8 cellular contexts compared by ENCODE assay signal in genomic region chr6:125191916-125192609, GRCh38. TPM values are rescaled to one million over a fixed set of nuclear protein-coding genes. Genes with fewer than 3 reads are reported as not detected.
A peak's percentile ranks its signal among the peaks of the same experiment; 100 is the strongest.
DNase-seq lines count a peak whose midpoint lies in the region; ATAC-seq, FAIRE-seq and TF ChIP-seq lines count a peak whose summit lies in the region.

No MANE protein-coding gene starts in this region.

- no peak overlapping the region for H3K9ac ChIP-seq in GM12878 (ENCODE audit: control insufficient read depth, insufficient read depth, low read length)

- peak; percentile 82 for TF ChIP-seq CTCF in HFF-Myc (IDR thresholded peaks at IDR 0.05; ENCODE audit: low read depth, low read length, missing control alignments)
- TF ChIP-seq CTCF in GM12878 (IDR thresholded peaks at IDR 0.05 in 2 of 3, conservative IDR thresholded peaks at IDR 0.05 in 1 of 3; ENCODE audit: control insufficient read depth in 2 of 3, extremely low read depth in 1 of 3, insufficient read depth in 1 of 3, low read depth in 3 of 3, low read length in 3 of 3): peak; percentile 75 to 83 (median 75)

- FAIRE-seq in GM12878 (lab: Jason Lieb, UNC): peak; percentile 95

- POLR2A ChIA-PET in GM12878 (lab: Charles Lee): no interaction called here

- H4K20me1 ChIP-seq in GM12878 (ENCODE audit: control insufficient read depth, insufficient read depth): no peaks in the 10 kb centered on the region

- RAD21 ChIA-PET in GM12878 (lab: Charles Lee; ENCODE audit: unreplicated experiment): interaction anchor here (1.0 to 1.1 kb wide), 3 partner anchors 108 to 562 kb away, joined by 3 to 4 read pairs (median 3); no protein-coding TSS in a partner anchor

- no peaks in the 10 kb centered on the region for H3K36me3 ChIP-seq in MG63
- H3K36me3 ChIP-seq in GM12878 (ENCODE audit: control insufficient read depth in 2 of 2, insufficient read depth in 2 of 2, low read length in 1 of 2): no peaks in the 10 kb centered on the region

- DNase-seq in NCI-H510A treated with DMSO at 0.1 percent for 48 hours (lab: John Stamatoyannopoulos, UW) (peak; percentile 10), NCI-H510A (lab: John Stamatoyannopoulos, UW) (no peak), HFF-Myc (ENCODE audit: extremely low read depth, low read depth) (peak; percentile 81), MG63 (peak; percentile 65), T-helper 17 cell (peak in 2 of 3 donors; percentile 13 to 25), GM12878 (ENCODE audit: low read depth, low spot score) (peak; percentile 7), islet precursor cell (peak; percentile 88)
- peak; percentile 46 for DNase-seq in stimulated activated CD4-positive, alpha-beta T cell treated with anti-CD3 and anti-CD28 coated beads, Interleukin-4, amount 100 ng/mL, for 1 hour

- no peak overlapping the region for H3K4me2 ChIP-seq in GM12878 (ENCODE audit: control insufficient read depth, insufficient read depth)

- H3K27me3 ChIP-seq in MG63 (no peaks in the 10 kb centered on the region), GM12878 (replicated peaks in 1 of 2; ENCODE audit: control insufficient read depth in 2 of 2, insufficient read depth in 2 of 2, low read length in 1 of 2) (no peaks in the 10 kb centered on the region)

- WGBS in GM12878 (ENCODE audit: insufficient coverage, insufficient replicate concordance, low lambda C conversion rate, missing lambda C conversion rate): 20% methylated on average over 5 of the region's 5 CpGs

- no peak overlapping the region for H3K27ac Mint-ChIP-seq in T-helper 17 cell

- BruUV-seq in GM12878 (replicated peaks; lab: Mats Ljungman, UMichigan): no TSS peak

- peak; percentile 41; the same call in 1 of the 2 replicates for TF ChIP-seq RAD21 in GM12878 (IDR thresholded peaks at IDR 0.05; ENCODE audit: insufficient read depth, low read depth, low read length)

- intact Hi-C loops in GM12878 (cut with micrococcal nuclease; ENCODE audit: unreplicated experiment): loop anchor here (5.0 to 10.0 kb wide), 2 partner anchors 120 to 573 kb away; no protein-coding TSS in a partner anchor

- no peaks in the 10 kb centered on the region for H3K4me1 ChIP-seq in GM12878 (ENCODE audit: control insufficient read depth, insufficient read depth, low read length)

- SMC1A ChIA-PET in GM12878 (lab: Charles Lee; ENCODE audit: uncharacterized antibody, unreplicated experiment): interaction anchor here (0.6 to 1.3 kb wide), 4 partner anchors 108 to 321 kb away, joined by 3 to 7 read pairs (median 3); no protein-coding TSS in a partner anchor

- ATAC-seq in T-helper 17 cell (peak; percentile 92), GM12878 (peak; percentile 97)

- H3K4me3 ChIP-seq in HFF-Myc (replicated peaks; ENCODE audit: low read depth, low read length) (no peak overlapping the region), MG63 (no peak overlapping the region), GM12878 (no peak overlapping the region)

- no peak for TF ChIP-seq POLR2A in GM12878 (IDR thresholded peaks at IDR 0.05; ENCODE audit: low read depth, low read length)

- no peak overlapping the region for H3K27ac ChIP-seq in GM12878 (ENCODE audit: control insufficient read depth, insufficient read depth)

- no peak overlapping the region for H3K4me3 Mint-ChIP-seq in T-helper 17 cell

- no peak for TF ChIP-seq EP300 in GM12878 (IDR thresholded peaks at IDR 0.05; ENCODE audit: borderline replicate concordance in 1 of 2, control insufficient read depth in 1 of 2, low read depth in 2 of 2, low read length in 2 of 2)

- no peaks in the 10 kb centered on the region for H3K79me2 ChIP-seq in GM12878 (ENCODE audit: control insufficient read depth, insufficient read depth, low read length)

- no peaks in the 10 kb centered on the region for H3K36me3 Mint-ChIP-seq in T-helper 17 cell (ENCODE audit: low read depth)

- peaks cover 15% of the 10 kb centered on the region for H3K27me3 Mint-ChIP-seq in T-helper 17 cell

- in situ Hi-C loops in GM12878 (cut with MboI): no loop called here

- no peaks in the 10 kb centered on the region for H3K4me1 Mint-ChIP-seq in T-helper 17 cell

- H3K9me3 ChIP-seq in MG63 (no peaks in the 10 kb centered on the region), T-helper 17 cell (ENCODE audit: control insufficient read depth, low read length, poor library complexity, severe bottlenecking) (no peaks in the 10 kb centered on the region), GM12878 (replicated peaks; ENCODE audit: control insufficient read depth, insufficient read depth, low read length) (no peaks in the 10 kb centered on the region)

- CTCF ChIA-PET in GM12878 (lab: Yijun Ruan, JAX): interaction anchor here (0.6 to 4.2 kb wide), 13 partner anchors 10 to 562 kb away, joined by 3 to 31 read pairs (median 3); partner anchors contain the start of gene TPD52L1

- H2AFZ ChIP-seq in GM12878 (ENCODE audit: control insufficient read depth, low read depth, low read length): no peak overlapping the region

TF ChIP-seq in GM12878, 131 proteins besides CTCF, POLR2A, EP300 and RAD21 (continues in another document):
- TF ChIP-seq ZSCAN29 (IDR thresholded peaks at IDR 0.05) (peak; percentile 92), SMC3 (IDR thresholded peaks at IDR 0.05; ENCODE audit: borderline replicate concordance, low read length) (peak; percentile 47; the same call in 1 of the 2 replicates), RUNX3 (IDR thresholded peaks at IDR 0.05; ENCODE audit: low read length) (0 out of 2 replicates have a peak, but pooled peaks have one; percentile 15), NRF1 (conservative IDR thresholded peaks at IDR 0.05; ENCODE audit: low read depth, low read length) (no peak), BCLAF1 (IDR thresholded peaks at IDR 0.05) (no peak), NFYA (IDR thresholded peaks at IDR 0.05; ENCODE audit: borderline replicate concordance, low read depth, low read length) (no peak), CREB1 (IDR thresholded peaks at IDR 0.05; ENCODE audit: low read depth) (peak; percentile 38; the same call in 1 of the 2 replicates), POLR2AphosphoS5 (IDR thresholded peaks at IDR 0.05; ENCODE audit: low read length) (no peak), ZNF217 (IDR thresholded peaks at IDR 0.05) (no peak), RFX5 (IDR thresholded peaks at IDR 0.05; ENCODE audit: low read depth, low read length) (no peak), SPI1 (IDR thresholded peaks at IDR 0.05; ENCODE audit: borderline replicate concordance, insufficient read depth, low read depth, low read length) (no peak), BRCA1 (IDR thresholded peaks at IDR 0.05; ENCODE audit: low read depth, low read length) (no peak)

RNA-seq across cellular contexts. Expression of gene TPD52L1, which starts 38.5 kb away (rescaled TPM):
- 29.2 and 48.5 TPM in 2 replicates for total RNA-seq in MG63 (2014; rRNA removed; shearing (Covaris generic); ENCODE audit: low replicate concordance)
- not detected for total RNA-seq in T-helper 17 cell
- not detected in 2 replicates for total RNA-seq in GM12878 (2013; cell fraction: nucleolus; rRNA removed)
- total RNA-seq in GM12878 (2014; rRNA removed): 0.17 TPM in 1 of 2 replicates, not detected in the other
- not detected in 2 replicates for total RNA-seq in GM12878 (2014; rRNA removed; fragmentation: Illumina TruSeq; extraction: Trizol)
- 0.21 and 0.28 TPM in 2 replicates for total RNA-seq in GM12878 (2021)
- not detected for polyA plus RNA-seq in GM12878 (2011; ENCODE audit: low read depth)
- polyA plus RNA-seq in GM12878 (2011; rRNA removed): 2.6 and 3.3 TPM in 2 replicates
- 2.3 and 2.6 TPM in 2 replicates for polyA plus RNA-seq in GM12878 (2011; cell fraction: cytosol; rRNA removed)
- polyA plus RNA-seq in GM12878 (2011; cell fraction: nucleus; rRNA removed): 2.2 and 2.7 TPM in 2 replicates
- 0.21 TPM in 1 of 2 replicates, not detected in the other for polyA plus RNA-seq in GM12878 (2012)
- polyA plus RNA-seq in GM12878 (2014; fragmentation: Illumina TruSeq; extraction: Trizol): 0.03 TPM in 1 of 2 replicates, not detected in the other
- under 1 TPM; 0.09 to 0.16 TPM for polyA plus RNA-seq in GM12878 (2014; fragmentation: Nextera tagmentation; extraction: Ambion mirVana)
- 0.12 and 0.14 TPM in 2 replicates for polyA plus RNA-seq in GM12878 (2014; rRNA removed)
- not detected for polyA plus RNA-seq in GM12878 (2016; fragmentation: Nextera tagmentation; extraction: Ambion mirVana)
- polyA minus RNA-seq in GM12878 (2011; rRNA and poly(A)+ RNA removed): 0.31 and 0.51 TPM in 2 replicates
- polyA minus RNA-seq in GM12878 (2011; cell fraction: cytosol; rRNA and poly(A)+ RNA removed): 0.94 TPM in 1 of 2 replicates, not detected in the other
- 0.85 and 0.96 TPM in 2 replicates for polyA minus RNA-seq in GM12878 (2011; cell fraction: nucleus; rRNA and poly(A)+ RNA removed)

Comparison
In these comparisons a context has a peak if more than half of its experiments do, and no peak if none do; other contexts are left out.
1. RNA of gene TPD52L1, which starts 38.5 kb away (total RNA-seq): 29.2 to 48.5 TPM in MG63; 0.17 to 0.28 TPM in GM12878 and not detected in T-helper 17 cell; every median in the first group is over 10 times any median in the second.